8 cellular contexts compared by ENCODE assay signal in the genomic region with DNA sequence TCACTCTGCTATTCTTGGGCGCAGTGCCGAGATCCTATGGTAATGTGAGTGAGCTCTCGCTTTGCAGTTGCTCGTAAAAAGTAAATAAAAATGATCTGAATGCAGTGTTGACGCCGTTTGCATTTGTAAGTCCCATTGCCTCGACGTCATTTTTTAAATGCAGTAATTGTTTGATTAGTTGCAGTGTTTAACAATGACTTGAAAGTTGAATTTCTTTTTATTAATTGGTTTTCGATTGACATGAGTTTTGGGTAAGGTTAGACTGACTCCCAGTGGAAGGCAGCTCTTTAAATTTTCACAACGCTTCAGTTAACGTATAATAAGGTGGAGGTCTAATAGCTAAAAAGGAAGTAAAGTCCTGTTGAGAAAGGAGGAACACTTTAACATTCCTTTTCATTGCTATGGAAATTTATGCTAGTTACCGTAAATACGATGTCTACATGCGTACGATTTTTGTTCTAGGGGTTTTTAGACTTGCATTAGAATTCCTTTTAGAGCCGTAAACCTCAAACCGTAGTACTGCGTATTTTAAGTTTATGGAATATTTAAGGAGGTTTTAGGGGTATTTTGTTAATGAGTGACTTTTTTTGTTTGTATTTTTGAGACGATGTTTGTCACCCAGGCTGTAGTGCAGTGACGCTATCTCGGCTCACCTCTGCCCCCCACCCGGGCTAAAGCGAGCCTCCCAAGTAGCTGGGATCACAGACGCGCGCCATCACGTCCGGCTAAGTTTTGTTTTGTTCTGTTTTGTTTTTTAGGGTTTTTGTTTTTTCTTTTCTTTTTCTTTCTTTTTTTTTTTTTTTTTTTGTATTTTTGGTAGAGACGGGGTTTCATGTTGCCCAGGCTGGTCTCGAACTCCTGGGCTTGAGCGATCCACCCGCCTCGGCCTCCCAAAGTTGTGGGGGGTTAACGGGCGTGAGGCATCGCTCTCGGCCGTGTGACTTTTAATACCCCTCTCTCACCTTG. TPM values are rescaled to one million over a fixed set of nuclear protein-coding genes. Genes with fewer than 3 reads are reported as not detected.
DNase-seq lines count a peak whose midpoint lies in the region; ATAC-seq and TF ChIP-seq lines count a peak whose summit lies in the region.

No MANE protein-coding gene starts in this region.

- H3K27me3 ChIP-seq in Peyer's patch (no peaks in the 10 kb centered on the region), layer of hippocampus (ENCODE audit: control insufficient read depth, insufficient read depth, low read length) (no peaks in the 10 kb centered on the region)

- H3K4me1 ChIP-seq in Peyer's patch, result peaks cover 0 to 44% (median 9%) of the 10 kb centered on the region in 4 donors

- peak overlapping the region; percentile 99 for H3K27ac Mint-ChIP-seq in stimulated activated memory B cell treated with anti-CD40 and anti-IgM and Interleukin-4, amounts not matched to agents 10 μg/mL and 1 μg/mL and 100 μg/mL, for 72 hours

- peak overlapping the region; percentile 89 for H3K4me3 Mint-ChIP-seq in stimulated activated memory B cell treated with anti-CD40 and anti-IgM and Interleukin-4, amounts not matched to agents 10 μg/mL and 1 μg/mL and 100 μg/mL, for 72 hours

- no peak for ATAC-seq in stimulated activated memory B cell treated with anti-CD40 and anti-IgM and Interleukin-4, amounts not matched to agents 10 μg/mL and 1 μg/mL and 100 μg/mL, for 72 hours
- no peak for ATAC-seq in HG02798 (IDR thresholded peaks at IDR 0.05; ENCODE audit: poor library complexity, unreplicated experiment)

- no peaks in the 10 kb centered on the region for H3K36me3 ChIP-seq in Peyer's patch

- TF ChIP-seq POLR2A in Peyer's patch (IDR thresholded peaks at IDR 0.05), result no peak

- peak overlapping the region; percentile 98 to 100 (median 100) for H3K27ac ChIP-seq in Peyer's patch
- H3K27ac ChIP-seq in layer of hippocampus (ENCODE audit: low read depth, low read length), result peak overlapping the region; percentile 97

- H3K4me3 ChIP-seq in Peyer's patch, result peak overlapping the region; percentile 80 to 97 (median 92)
- peak overlapping the region; percentile 97 for H3K4me3 ChIP-seq in astrocyte of the spinal cord (ENCODE audit: low read depth, low read length)

- peaks cover 44% of the 10 kb centered on the region for H3K4me1 Mint-ChIP-seq in stimulated activated memory B cell treated with anti-CD40 and anti-IgM and Interleukin-4, amounts not matched to agents 10 μg/mL and 1 μg/mL and 100 μg/mL, for 72 hours

- peaks cover 15% of the 10 kb centered on the region for H3K36me3 Mint-ChIP-seq in stimulated activated memory B cell treated with anti-CD40 and anti-IgM and Interleukin-4, amounts not matched to agents 10 μg/mL and 1 μg/mL and 100 μg/mL, for 72 hours

- in situ Hi-C loops in astrocyte of the spinal cord (cut with HindIII; ENCODE audit: low sequenced_read_pairs), result no loop called here

- TF ChIP-seq CTCF in Peyer's patch (IDR thresholded peaks at IDR 0.05) (no peak), astrocyte of the spinal cord (IDR thresholded peaks at IDR 0.05; ENCODE audit: low read depth, low read length) (no peak)

- H3K27me3 Mint-ChIP-seq in stimulated activated memory B cell treated with anti-CD40 and anti-IgM and Interleukin-4, amounts not matched to agents 10 μg/mL and 1 μg/mL and 100 μg/mL, for 72 hours, result no peaks in the 10 kb centered on the region

- DNase-seq in NCI-H526 (lab: John Stamatoyannopoulos, UW) (peak; percentile 34 to 38), NCI-H526 treated with DMSO at 0.1 percent for 48 hours (lab: John Stamatoyannopoulos, UW) (no peak), Peyer's patch (peak in 2 of 3 donors; percentile 41 to 59), astrocyte of the spinal cord (ENCODE audit: low read depth, low spot score) (no peak), hepatic stellate cell (ENCODE audit: low spot score) (no peak)

- no peaks in the 10 kb centered on the region for H3K9me3 ChIP-seq in Peyer's patch

- H3K9me3 Mint-ChIP-seq in stimulated activated memory B cell treated with anti-CD40 and anti-IgM and Interleukin-4, amounts not matched to agents 10 μg/mL and 1 μg/mL and 100 μg/mL, for 72 hours, result no peaks in the 10 kb centered on the region

RNA-seq across cellular contexts. Expression of a gene that starts 1.4 kb away (rescaled TPM):
- total RNA-seq in Peyer's patch, result 100 to 1,000 TPM in 3 of 4 donors, 10 to 100 TPM in 1; 90.8 to 271 (median 139) TPM

Comparison
In these comparisons a context has a peak if more than half of its experiments do, and no peak if none do; other contexts are left out.
1. DNase-seq: peak in NCI-H526 (2 of 2) and Peyer's patch (2 of 3); none in NCI-H526 treated with DMSO at 0.1 percent for 48 hours (single experiment), astrocyte of the spinal cord (single experiment) and hepatic stellate cell (single experiment).